ENCODE assay signal across 8 cellular contexts in the genomic region with DNA sequence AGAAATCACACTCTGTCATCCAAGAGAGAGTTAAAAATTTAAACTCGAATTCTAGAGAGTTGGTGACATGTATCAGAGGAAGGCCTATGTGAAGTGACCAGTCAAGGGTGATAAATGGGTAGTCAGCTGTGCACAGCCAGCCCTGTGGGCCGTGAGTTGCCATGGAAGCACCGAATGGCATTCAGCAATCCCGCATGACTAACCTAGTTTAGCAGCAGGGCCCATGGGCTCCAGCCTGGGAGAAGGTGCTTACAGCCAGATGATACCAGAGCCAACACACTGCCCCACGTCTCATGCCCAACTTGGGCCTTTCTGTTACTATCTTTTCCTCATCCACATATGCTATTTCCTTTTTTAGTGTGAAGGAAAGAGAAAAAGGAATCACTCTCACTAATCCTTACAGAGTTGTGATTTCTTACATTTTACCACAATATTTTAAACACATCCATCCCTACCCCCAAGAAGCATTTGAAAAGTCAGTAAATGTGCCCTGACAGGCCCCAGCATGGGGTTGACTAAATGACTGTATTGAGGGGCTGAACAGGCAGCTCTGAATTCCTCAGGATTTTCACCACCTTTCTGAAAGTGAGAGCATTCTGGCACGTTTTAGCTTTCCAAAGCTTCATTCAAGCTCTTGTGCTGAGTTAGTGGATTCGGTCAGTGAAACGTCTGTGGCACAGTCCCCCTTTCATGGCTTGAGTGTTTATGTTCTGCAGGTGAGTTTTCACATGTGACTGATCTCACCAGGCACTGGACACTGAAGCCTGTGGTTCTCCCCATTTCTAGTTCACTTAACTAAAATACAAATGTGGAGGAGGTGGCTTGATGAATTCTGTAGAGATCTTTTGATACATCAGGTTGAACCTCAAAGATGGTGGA.
DNase-seq lines count a peak whose midpoint lies in the region; ATAC-seq, FAIRE-seq and TF ChIP-seq lines count a peak whose summit lies in the region.

No MANE protein-coding gene starts in this region.

- TF ChIP-seq CTCF in fibroblast of pulmonary artery (IDR thresholded peaks at IDR 0.05; ENCODE audit: low read length, missing control alignments) = no peak
- TF ChIP-seq CTCF in neural progenitor cell (IDR thresholded peaks at IDR 0.05) = no peak
- TF ChIP-seq CTCF in D721Med (IDR thresholded peaks at IDR 0.05; ENCODE audit: insufficient read depth, missing control alignments) = no peak

- in situ Hi-C loops in SK-MEL-5 (cut with HindIII; ENCODE audit: low pct_unique_long_range_greater_than_20kb, low sequenced_read_pairs) = no loop called here

- peaks cover 98% of the 10 kb centered on the region for H3K79me2 ChIP-seq in neural progenitor cell (ENCODE audit: low read depth)

- DNase-seq in GM04504 (ENCODE audit: low read depth) (peak; percentile 85), SK-MEL-5 (ENCODE audit: low read depth, low spot score) (peak; percentile 57), fibroblast of pulmonary artery (ENCODE audit: low read depth) (peak; percentile 81), neural progenitor cell (ENCODE audit: low spot score) (peak; percentile 95), D721Med (ENCODE audit: insufficient read length, low spot score) (no peak)
- no peak for DNase-seq in activated CD4-positive, alpha-beta memory T cell treated with anti-CD3 and anti-CD28 coated beads, Interleukin-2, amount 10 ng/mL, durations not matched to agents 7 days and 5 days

- no peaks in the 10 kb centered on the region for H3K27me3 Mint-ChIP-seq in neural progenitor cell (ENCODE audit: insufficient read depth, low read depth)
- no peaks in the 10 kb centered on the region for H3K27me3 Mint-ChIP-seq in activated CD4-positive, alpha-beta memory T cell treated with anti-CD3 and anti-CD28 coated beads, Interleukin-2, amount 10 ng/mL, durations not matched to agents 7 days and 5 days

- peaks cover 54% of the 10 kb centered on the region for H4K20me1 ChIP-seq in neural progenitor cell (ENCODE audit: low read depth)

- H3K4me1 Mint-ChIP-seq in neural progenitor cell = peaks cover 76% of the 10 kb centered on the region
- H3K4me1 Mint-ChIP-seq in activated CD4-positive, alpha-beta memory T cell treated with anti-CD3 and anti-CD28 coated beads, Interleukin-2, amount 10 ng/mL, durations not matched to agents 7 days and 5 days = peaks cover 20% of the 10 kb centered on the region

- H3K27ac ChIP-seq in neural progenitor cell = peak overlapping the region; percentile 96

- POLR2A ChIA-PET in activated CD4-positive, alpha-beta memory T cell treated with anti-CD3 and anti-CD28 coated beads, Interleukin-2, amount 10 ng/mL, durations not matched to agents 7 days and 5 days (lab: Charles Lee) = no interaction called here

- peak overlapping the region; percentile 77 for H3K4me2 ChIP-seq in neural progenitor cell

- H3K27ac Mint-ChIP-seq in neural progenitor cell = peak overlapping the region; percentile 99
- H3K27ac Mint-ChIP-seq in activated CD4-positive, alpha-beta memory T cell treated with anti-CD3 and anti-CD28 coated beads, Interleukin-2, amount 10 ng/mL, durations not matched to agents 7 days and 5 days = no peak overlapping the region

- H3K4me3 ChIP-seq in fibroblast of pulmonary artery (replicated peaks; ENCODE audit: low read depth, low read length) (no peak overlapping the region), neural progenitor cell (peak overlapping the region; percentile 39)

- peak overlapping the region; percentile 64 for H3K4me3 Mint-ChIP-seq in neural progenitor cell
- H3K4me3 Mint-ChIP-seq in activated CD4-positive, alpha-beta memory T cell treated with anti-CD3 and anti-CD28 coated beads, Interleukin-2, amount 10 ng/mL, durations not matched to agents 7 days and 5 days = no peak overlapping the region

- H3K36me3 ChIP-seq in neural progenitor cell = no peaks in the 10 kb centered on the region

- ATAC-seq in HG03066 (IDR thresholded peaks at IDR 0.05; ENCODE audit: low read depth, unreplicated experiment) = peak; percentile 42
- no peak for ATAC-seq in HG03025 (IDR thresholded peaks at IDR 0.05; ENCODE audit: low FRiP score, unreplicated experiment)

- H3K4me1 ChIP-seq in neural progenitor cell = peaks cover 80% of the 10 kb centered on the region

- FAIRE-seq in D721Med (lab: Jason Lieb, UNC) = no peak

- no peaks in the 10 kb centered on the region for H3K36me3 Mint-ChIP-seq in neural progenitor cell
- H3K36me3 Mint-ChIP-seq in activated CD4-positive, alpha-beta memory T cell treated with anti-CD3 and anti-CD28 coated beads, Interleukin-2, amount 10 ng/mL, durations not matched to agents 7 days and 5 days (ENCODE audit: low read depth) = no peaks in the 10 kb centered on the region

- CTCF ChIA-PET in activated CD4-positive, alpha-beta memory T cell treated with anti-CD3 and anti-CD28 coated beads, Interleukin-2, amount 10 ng/mL, durations not matched to agents 7 days and 5 days (lab: Charles Lee) = no interaction called here

- H3K9me3 Mint-ChIP-seq in neural progenitor cell = no peaks in the 10 kb centered on the region
- no peaks in the 10 kb centered on the region for H3K9me3 Mint-ChIP-seq in activated CD4-positive, alpha-beta memory T cell treated with anti-CD3 and anti-CD28 coated beads, Interleukin-2, amount 10 ng/mL, durations not matched to agents 7 days and 5 days

- no peak overlapping the region for H2AFZ ChIP-seq in neural progenitor cell (replicated peaks)

- no peak overlapping the region for H3K9ac ChIP-seq in neural progenitor cell

- no peaks in the 10 kb centered on the region for H3K9me3 ChIP-seq in neural progenitor cell (ENCODE audit: low read depth)

- no peaks in the 10 kb centered on the region for H3K27me3 ChIP-seq in neural progenitor cell

- H3F3A ChIP-seq in neural progenitor cell (ENCODE audit: low read depth) = peaks cover 56% of the 10 kb centered on the region

Comparison
In these comparisons a context has a peak if more than half of its experiments do, and no peak if none do; other contexts are left out.
1. DNase-seq: peak in GM04504 (single experiment), SK-MEL-5 (single experiment), fibroblast of pulmonary artery (single experiment) and neural progenitor cell (single experiment); none in D721Med (single experiment) and activated CD4-positive, alpha-beta memory T cell treated with anti-CD3 and anti-CD28 coated beads, Interleukin-2, amount 10 ng/mL, durations not matched to agents 7 days and 5 days (single experiment).